Comparison of ENCODE assay signal across 2 cellular contexts in the genomic region with DNA sequence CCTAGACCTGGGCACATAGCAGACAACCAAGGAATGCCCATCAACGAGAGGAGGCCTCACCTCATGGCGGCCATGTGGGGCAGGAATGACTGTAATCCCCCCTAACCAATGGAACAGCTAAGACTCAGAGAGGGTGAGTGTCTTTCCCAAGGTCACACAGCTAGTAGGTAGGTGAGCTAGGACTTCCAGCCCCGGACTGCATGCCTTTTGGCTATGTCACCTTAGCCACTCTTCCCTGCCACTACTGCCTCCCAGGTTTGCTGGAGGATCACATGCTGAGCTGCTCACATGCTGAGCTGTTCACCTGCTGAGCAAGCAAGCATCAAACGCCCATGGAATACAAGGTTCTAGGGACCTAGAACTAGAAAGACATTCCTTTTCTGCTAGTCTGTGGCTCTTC.
TF ChIP-seq lines count a peak whose summit lies in the region.

No MANE protein-coding gene starts in this region.

TF ChIP-seq in HEK293, 187 proteins besides CTCF, POLR2A, EP300 and RAD21 (continued from another document):
- TF ChIP-seq, protein P1, sequence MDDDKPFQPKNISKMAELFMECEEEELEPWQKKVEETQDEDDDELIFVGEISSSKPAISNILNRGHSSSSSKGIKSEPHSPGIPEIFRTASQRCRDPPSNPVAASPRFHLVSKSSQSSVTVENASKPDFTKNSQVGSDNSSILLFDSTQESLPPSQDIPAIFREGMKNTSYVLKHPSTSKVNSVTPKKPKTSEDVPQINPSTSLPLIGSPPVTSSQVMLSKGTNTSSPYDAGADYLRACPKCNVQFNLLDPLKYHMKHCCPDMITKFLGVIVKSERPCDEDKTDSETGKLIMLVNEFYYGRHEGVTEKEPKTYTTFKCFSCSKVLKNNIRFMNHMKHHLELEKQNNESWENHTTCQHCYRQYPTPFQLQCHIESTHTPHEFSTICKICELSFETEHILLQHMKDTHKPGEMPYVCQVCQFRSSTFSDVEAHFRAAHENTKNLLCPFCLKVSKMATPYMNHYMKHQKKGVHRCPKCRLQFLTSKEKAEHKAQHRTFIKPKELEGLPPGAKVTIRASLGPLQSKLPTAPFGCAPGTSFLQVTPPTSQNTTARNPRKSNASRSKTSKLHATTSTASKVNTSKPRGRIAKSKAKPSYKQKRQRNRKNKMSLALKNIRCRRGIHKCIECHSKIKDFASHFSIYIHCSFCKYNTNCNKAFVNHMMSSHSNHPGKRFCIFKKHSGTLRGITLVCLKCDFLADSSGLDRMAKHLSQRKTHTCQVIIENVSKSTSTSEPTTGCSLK (tag by site-specific recombination; IDR thresholded peaks at IDR 0.05), result no peak
- TF ChIP-seq ZBTB20 (tag by site-specific recombination; IDR thresholded peaks at IDR 0.05) (no peak), IKZF3 (tag by site-specific recombination; IDR thresholded peaks at IDR 0.05) (no peak), GLIS1 (tag by site-specific recombination; IDR thresholded peaks at IDR 0.05) (peak; percentile 49), ZNF133 (tag by site-specific recombination; IDR thresholded peaks at IDR 0.05) (no peak), ZNF571 (tag by site-specific recombination; IDR thresholded peaks at IDR 0.05) (no peak), ZIC2 (tag by site-specific recombination; IDR thresholded peaks at IDR 0.05) (peak; percentile 47)

TF ChIP-seq in H1, 55 proteins besides CTCF, POLR2A, EP300 and RAD21 (continued from another document):
- no peak for TF ChIP-seq ZNF274 (IDR thresholded peaks at IDR 0.05; ENCODE audit: borderline replicate concordance, extremely low read depth, low read length)
- TF ChIP-seq CREB1 (IDR thresholded peaks at IDR 0.05), result no peak
- TF ChIP-seq HDAC6 (IDR thresholded peaks at IDR 0.05; ENCODE audit: low read depth, low read length), result no peak
